In the genomic region with DNA sequence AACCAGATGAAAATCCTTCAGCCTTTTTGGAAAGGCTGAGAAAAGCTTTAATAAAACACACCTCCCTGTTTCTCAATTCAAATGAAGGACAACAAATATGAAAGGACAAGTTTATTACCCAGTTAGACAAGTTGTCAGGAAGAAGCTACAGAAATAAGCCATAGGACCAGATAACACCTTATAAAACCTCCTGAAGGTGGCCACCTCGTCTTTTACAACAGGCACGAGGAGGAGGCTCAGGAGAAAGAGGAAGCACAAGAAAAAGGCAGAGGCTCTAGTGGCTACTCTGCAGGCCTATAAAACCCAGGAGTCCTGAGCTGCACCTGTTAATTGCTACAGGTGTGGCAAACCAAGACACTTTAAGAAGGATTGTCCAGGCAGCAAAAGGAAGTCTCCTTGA, we compare ENCODE assay signal across 14 cellular contexts.
"Had no signal": no experiment of that assay in that cellular context is flagged by ENCODE, and none has a peak within 500 bp of the region (broad histone marks: within the 10 kb centered on the region; RNA-seq: fewer than 3 reads in every experiment).

No MANE protein-coding gene starts in this region.

- H3K27ac ChIP-seq: brain microvascular endothelial cell, hepatocyte, right lobe of liver had no signal

- H3K4me1 ChIP-seq: right lobe of liver had no signal

- ATAC-seq: right lobe of liver had no signal

- H3K4me3 ChIP-seq: hepatocyte, right lobe of liver had no signal

- H3K9me3 ChIP-seq: right lobe of liver had no signal

- H3K36me3 ChIP-seq: brain microvascular endothelial cell, right lobe of liver had no signal

- H2AFZ ChIP-seq: hepatocyte had no signal

- H3K4me2 ChIP-seq: hepatocyte had no signal

- H3K79me2 ChIP-seq: hepatocyte had no signal

- DNase-seq: activated CD4-positive, alpha-beta memory T cell treated with anti-CD3 and anti-CD28 coated beads for 36 hours; activated gamma-delta T cell; activated naive CD8-positive, alpha-beta T cell treated with anti-CD3 and anti-CD28 coated beads for 36 hours; activated T-cell treated with anti-CD3 and anti-CD28 coated beads, Interleukin-2, amount 50 U/mL, for 48 hours; brain microvascular endothelial cell; erythroblast; mesendoderm; occipital lobe; right lobe of liver; stimulated activated CD4-positive, alpha-beta T cell treated with anti-CD3 and anti-CD28 coated beads, Interleukin-1b, Interleukin-23, amount 100 ng/mL, for 48 hours; stimulated activated naive CD4-positive, alpha-beta T cell; substantia nigra; trophoblast cell had no signal

- H3K27me3 ChIP-seq: brain microvascular endothelial cell, hepatocyte, right lobe of liver had no signal
